In genomic region chr10:72258617-72259016, GRCh38 we compare ENCODE assay signal across 12 cellular contexts. TPM values are rescaled to one million over a fixed set of nuclear protein-coding genes. Genes with fewer than 3 reads are reported as not detected.
DNase-seq lines count a peak whose midpoint lies in the region; ATAC-seq and TF ChIP-seq lines count a peak whose summit lies in the region.
"Had no signal": no experiment of that assay in that cellular context is flagged by ENCODE, and none has a peak within 500 bp of the region (broad histone marks: within the 10 kb centered on the region; RNA-seq: fewer than 3 reads in every experiment).

No MANE protein-coding gene starts in this region.

- H3K4me3 ChIP-seq in right cardiac atrium (ENCODE audit: low read length) (no peak overlapping the region), stomach (no peak overlapping the region), adrenal gland (no peak overlapping the region)

- no peaks in the 10 kb centered on the region for H3K27me3 ChIP-seq in right cardiac atrium (ENCODE audit: control insufficient read depth, insufficient read depth)
- no peaks in the 10 kb centered on the region for H3K27me3 ChIP-seq in stomach
- H3K27me3 ChIP-seq in adrenal gland: no peaks in the 10 kb centered on the region

- no peak for TF ChIP-seq POLR2A in stomach (IDR thresholded peaks at IDR 0.05)
- TF ChIP-seq POLR2A in adrenal gland (IDR thresholded peaks at IDR 0.05): no peak

- CTCF ChIA-PET in activated CD4-positive, alpha-beta T cell treated with anti-CD3 and anti-CD28 coated beads for 36 hours (lab: Charles Lee): interaction anchor here (0.7 to 3.3 kb wide), 11 partner anchors 11 to 1737 kb away, joined by 3 to 18 read pairs (median 3); no protein-coding TSS in a partner anchor
- CTCF ChIA-PET in T-cell (lab: Charles Lee): interaction anchor here (0.5 to 1.8 kb wide), 5 partner anchors 13 to 210 kb away, joined by 3 to 6 read pairs (median 3); no protein-coding TSS in a partner anchor

- H3K27ac Mint-ChIP-seq in activated CD4-positive, alpha-beta T cell treated with anti-CD3 and anti-CD28 coated beads for 36 hours: peak overlapping the region; percentile 28
- H3K27ac Mint-ChIP-seq in T-cell: peak overlapping the region; percentile 77 to 79

- H3K27ac ChIP-seq in right cardiac atrium (ENCODE audit: low read length) (peak overlapping the region; percentile 80), stomach (peak overlapping the region in 4 of 5 donors; percentile 92 to 96 (median 94)), adrenal gland (peak overlapping the region in 2 of 5 donors; percentile 80 to 93)

- TF ChIP-seq EP300 in stomach (IDR thresholded peaks at IDR 0.05): no peak

- H3K4me1 Mint-ChIP-seq in activated CD4-positive, alpha-beta T cell treated with anti-CD3 and anti-CD28 coated beads for 36 hours: peaks cover 72% of the 10 kb centered on the region
- H3K4me1 Mint-ChIP-seq in T-cell: peaks cover 67 to 72% (median 70%) of the 10 kb centered on the region in 3 donors

- no peaks in the 10 kb centered on the region for H3K9me3 Mint-ChIP-seq in activated CD4-positive, alpha-beta T cell treated with anti-CD3 and anti-CD28 coated beads for 36 hours (ENCODE audit: low read depth)
- no peaks in the 10 kb centered on the region for H3K9me3 Mint-ChIP-seq in T-cell

- DNase-seq in activated CD4-positive, alpha-beta T cell treated with anti-CD3 and anti-CD28 coated beads for 36 hours: no peak
- DNase-seq in activated CD4-positive, alpha-beta T cell treated with anti-CD3 and anti-CD28 coated beads for 48 hours: no peak
- DNase-seq in T-cell: no peak
- DNase-seq in right cardiac atrium: no peak
- no peak for DNase-seq in stomach
- DNase-seq in effector CD4-positive, alpha-beta T cell: no peak
- no peak for DNase-seq in adrenal gland
- no peak for DNase-seq in NCI-H748 treated with DMSO at 0.1 percent for 48 hours (lab: John Stamatoyannopoulos, UW)
- DNase-seq: ACHN, NCI-H1436, PC-3 had no signal

- no peak overlapping the region for H3K4me3 Mint-ChIP-seq in activated CD4-positive, alpha-beta T cell treated with anti-CD3 and anti-CD28 coated beads for 36 hours
- H3K4me3 Mint-ChIP-seq in T-cell: peak overlapping the region in 1 of 3 donors; percentile 41

- no peaks in the 10 kb centered on the region for H3K27me3 Mint-ChIP-seq in activated CD4-positive, alpha-beta T cell treated with anti-CD3 and anti-CD28 coated beads for 36 hours
- H3K27me3 Mint-ChIP-seq in T-cell: no peaks in the 10 kb centered on the region

- H3K36me3 ChIP-seq in stomach (no peaks in the 10 kb centered on the region), adrenal gland (replicated peaks in 1 of 2) (no peaks in the 10 kb centered on the region)

- POLR2A ChIA-PET in activated CD4-positive, alpha-beta T cell treated with anti-CD3 and anti-CD28 coated beads for 36 hours (lab: Charles Lee): interaction anchor here (1.2 to 3.3 kb wide), 4 partner anchors 10 to 69 kb away, joined by 3 to 31 read pairs (median 10); partner anchors contain the start of gene DDIT4
- POLR2A ChIA-PET in T-cell (lab: Charles Lee): interaction anchor here (0.6 to 0.7 kb wide), 2 partner anchors 22 to 26 kb away, joined by 3 to 6 read pairs; no protein-coding TSS in a partner anchor

- TF ChIP-seq CTCF in stomach (IDR thresholded peaks at IDR 0.05): no peak
- TF ChIP-seq CTCF in adrenal gland (IDR thresholded peaks at IDR 0.05): no peak

- no peak for ATAC-seq in activated CD4-positive, alpha-beta T cell treated with anti-CD3 and anti-CD28 coated beads for 36 hours
- ATAC-seq in T-cell (replicated peaks in 1 of 4): no peak
- no peak for ATAC-seq in right cardiac atrium
- ATAC-seq: activated CD4-positive, CD25-positive, alpha-beta regulatory T cell treated with anti-CD3 and anti-CD28 coated beads, Interleukin-2, amount 50 U/mL, for 24 hours; PC-3 had no signal

- H3K36me3 Mint-ChIP-seq in activated CD4-positive, alpha-beta T cell treated with anti-CD3 and anti-CD28 coated beads for 36 hours (ENCODE audit: low read depth): no peaks in the 10 kb centered on the region
- no peaks in the 10 kb centered on the region for H3K36me3 Mint-ChIP-seq in T-cell

- 96% methylated on average over 4 of the region's 4 CpGs for WGBS in right cardiac atrium
- 96 to 99% (median 97%) methylated on average over 4 of the region's 4 CpGs for WGBS in stomach, 5 donors
- 91 to 96% (median 94%) methylated on average over 4 of the region's 4 CpGs for WGBS in adrenal gland, 4 donors

- H3K4me1 ChIP-seq in right cardiac atrium (ENCODE audit: control insufficient read depth, insufficient read depth, low read length) (peaks cover 25% of the 10 kb centered on the region), stomach (peaks cover 74 to 92% (median 83%) of the 10 kb centered on the region in 4 donors), adrenal gland (replicated peaks in 1 of 2) (peaks cover 62 to 73% of the 10 kb centered on the region in 2 donors)

- H3K9me3 ChIP-seq in right cardiac atrium (ENCODE audit: control insufficient read depth, low read length) (no peaks in the 10 kb centered on the region), stomach (no peaks in the 10 kb centered on the region), adrenal gland (replicated peaks in 1 of 3) (no peaks in the 10 kb centered on the region)

- intact Hi-C loops in activated CD4-positive, alpha-beta T cell treated with anti-CD3 and anti-CD28 coated beads for 36 hours (cut with DNase I, micrococcal nuclease): no loop called here
- intact Hi-C loops in right cardiac atrium (cut with DNase I) (no loop called here), stomach (cut with DNase I; ENCODE audit: low total_unique reads) (no loop called here), adrenal gland (cut with DNase I) (no loop called here)

RNA-seq across cellular contexts. Expression of gene DDIT4, which starts 15.1 kb away (rescaled TPM):
- 1,000 to 10,000 TPM in 1 of 2 experiments, 100 to 1,000 TPM in 1; 750 to 1,039 TPM for total RNA-seq in activated CD4-positive, alpha-beta T cell treated with anti-CD3 and anti-CD28 coated beads for 36 hours
- total RNA-seq in T-cell: 100 to 1,000 TPM in 2 of 5 donors, 10 to 100 TPM in 3; 39.9 to 326 (median 52.1) TPM
- 100 to 1,000 TPM in 1 of 4 donors, 10 to 100 TPM in 3; 33.0 to 113 (median 76.5) TPM for total RNA-seq in right cardiac atrium
- 53.6 TPM for polyA plus RNA-seq in right cardiac atrium
- 100 to 1,000 TPM in 4 of 5 donors, 10 to 100 TPM in 1; 89.9 to 188 (median 154) TPM for total RNA-seq in stomach
- 100 to 1,000 TPM; 122 to 176 (median 170) TPM for polyA plus RNA-seq in stomach
- total RNA-seq in adrenal gland: 100 to 1,000 TPM; 211 to 711 (median 386) TPM
- 100 to 1,000 TPM; 109 to 149 (median 123) TPM for polyA plus RNA-seq in adrenal gland

RNA-seq across cellular contexts. Expression of gene ASCC1, which starts 42.5 kb away (rescaled TPM):
- total RNA-seq in activated CD4-positive, alpha-beta T cell treated with anti-CD3 and anti-CD28 coated beads for 36 hours: 10 to 100 TPM; 67.8 to 68.9 TPM
- total RNA-seq in T-cell: 10 to 100 TPM; 15.7 to 24.1 (median 21.7) TPM
- 10 to 100 TPM; 27.6 to 37.9 (median 32.8) TPM for total RNA-seq in right cardiac atrium
- polyA plus RNA-seq in right cardiac atrium: 26.0 TPM
- total RNA-seq in stomach: 100 to 1,000 TPM in 1 of 5 donors, 10 to 100 TPM in 2, 1 to 10 TPM in 2; 4.3 to 142 (median 19.4) TPM
- polyA plus RNA-seq in stomach: 10 to 100 TPM in 2 of 3 donors, 1 to 10 TPM in 1; 8.4 to 14.7 (median 12.5) TPM
- total RNA-seq in adrenal gland: 10 to 100 TPM; 26.6 to 57.4 (median 36.7) TPM
- polyA plus RNA-seq in adrenal gland: 100 to 1,000 TPM in 1 of 3 donors, 10 to 100 TPM in 1, 1 to 10 TPM in 1; 9.7 to 101 (median 10.1) TPM

RNA-seq across cellular contexts. Expression of gene ANAPC16, which starts 42.8 kb away (rescaled TPM):
- 100 to 1,000 TPM in 1 of 2 experiments, 10 to 100 TPM in 1; 90.2 to 123 TPM for total RNA-seq in activated CD4-positive, alpha-beta T cell treated with anti-CD3 and anti-CD28 coated beads for 36 hours
- 100 to 1,000 TPM in 3 of 5 donors, 10 to 100 TPM in 2; 97.9 to 119 (median 106) TPM for total RNA-seq in T-cell
- 100 to 1,000 TPM; 190 to 236 (median 223) TPM for total RNA-seq in right cardiac atrium
- 287 TPM for polyA plus RNA-seq in right cardiac atrium
- total RNA-seq in stomach: 100 to 1,000 TPM in 2 of 5 donors, 10 to 100 TPM in 3; 12.7 to 104 (median 68.8) TPM
- polyA plus RNA-seq in stomach: 100 to 1,000 TPM; 164 to 231 (median 170) TPM
- total RNA-seq in adrenal gland: 100 to 1,000 TPM in 7 of 8 donors, 10 to 100 TPM in 1; 69.1 to 170 (median 139) TPM
- polyA plus RNA-seq in adrenal gland: 100 to 1,000 TPM; 102 to 186 (median 128) TPM
